In genomic region chr19:40323705-40324104, GRCh38 we compare ENCODE assay signal across 27 cellular contexts.
"Had no signal": no experiment of that assay in that cellular context is flagged by ENCODE, and none has a peak within 500 bp of the region (broad histone marks: within the 10 kb centered on the region; RNA-seq: fewer than 3 reads in every experiment).

No MANE protein-coding gene starts in this region.

- H3K9ac ChIP-seq: neural progenitor cell, SK-N-SH had no signal

- H3K4me1 ChIP-seq: colonic mucosa, esophagus squamous epithelium, gastroesophageal sphincter, neural progenitor cell, psoas muscle, right atrium auricular region had no signal

- H3K9me3 ChIP-seq: colonic mucosa, esophagus squamous epithelium, gastroesophageal sphincter, psoas muscle, right atrium auricular region, SK-N-SH, spleen had no signal

- H3K27ac ChIP-seq: colonic mucosa, esophagus squamous epithelium, gastroesophageal sphincter, neural progenitor cell, psoas muscle, right atrium auricular region, spleen had no signal

- H3K4me3 Mint-ChIP-seq: activated CD4-positive, alpha-beta T cell treated with anti-CD3 and anti-CD28 coated beads for 36 hours; activated naive CD8-positive, alpha-beta T cell; activated T-helper 1 cell treated with anti-CD3 and anti-CD28 coated beads, Interleukin-12 subunit alpha, Interleukin-12 subunit beta, Interleukin-2, Interleukin-4 antibody, amounts not matched to agents 30 ng/mL and 10 ng/mL and 1 ng/mL, durations not matched to agents 14 hours and 24 hours and 36 hours; central memory CD8-positive, alpha-beta T cell; endodermal cell; neural progenitor cell; T-cell had no signal

- H3K27me3 Mint-ChIP-seq: activated CD4-positive, alpha-beta T cell treated with anti-CD3 and anti-CD28 coated beads for 36 hours; activated naive CD8-positive, alpha-beta T cell; central memory CD8-positive, alpha-beta T cell; naive B cell; T-cell had no signal

- FAIRE-seq: astrocyte, islet of Langerhans, TTC549 had no signal

- DNase-seq: activated CD4-positive, alpha-beta T cell treated with anti-CD3 and anti-CD28 coated beads for 36 hours; activated CD4-positive, alpha-beta T cell treated with anti-CD3 and anti-CD28 coated beads, Interleukin-2, amount 50 U/mL, for 48 hours; activated gamma-delta T cell treated with Interleukin-2 at 50 U/mL for 16 hours; activated T-cell treated with anti-CD3 and anti-CD28 coated beads for 4 hours; colonic mucosa; endodermal cell; esophagus squamous epithelium; head of caudate nucleus; hypothalamus; left cardiac atrium; mesendoderm; naive B cell; psoas muscle; SK-N-SH; spleen; stimulated activated CD4-positive, alpha-beta T cell treated with anti-CD3 and anti-CD28 coated beads, Interleukin-4, amount 100 ng/mL, for 1 hour; stimulated activated naive CD4-positive, alpha-beta T cell treated with Interleukin-2 at 50 U/mL for 16 hours; T-cell had no signal

- H3K9me3 Mint-ChIP-seq: activated T-helper 1 cell treated with anti-CD3 and anti-CD28 coated beads, Interleukin-12 subunit alpha, Interleukin-12 subunit beta, Interleukin-2, Interleukin-4 antibody, amounts not matched to agents 30 ng/mL and 10 ng/mL and 1 ng/mL, durations not matched to agents 14 hours and 24 hours and 36 hours; central memory CD8-positive, alpha-beta T cell; endodermal cell; naive B cell; neural progenitor cell; T-cell had no signal

- H3K36me3 ChIP-seq: colonic mucosa, neural progenitor cell had no signal

- H3K4me3 ChIP-seq: colonic mucosa, esophagus squamous epithelium, gastroesophageal sphincter, neural progenitor cell, psoas muscle, right atrium auricular region, spleen had no signal

- H3K4me1 Mint-ChIP-seq: activated CD4-positive, alpha-beta T cell treated with anti-CD3 and anti-CD28 coated beads for 36 hours; central memory CD8-positive, alpha-beta T cell; endodermal cell; T-cell had no signal

- ATAC-seq: activated CD4-positive, alpha-beta T cell treated with anti-CD3 and anti-CD28 coated beads for 36 hours; gastroesophageal sphincter; left cardiac atrium; T-cell had no signal

- H3K27ac Mint-ChIP-seq: activated CD4-positive, alpha-beta T cell treated with anti-CD3 and anti-CD28 coated beads for 36 hours; activated naive CD8-positive, alpha-beta T cell; activated T-helper 1 cell treated with anti-CD3 and anti-CD28 coated beads, Interleukin-12 subunit alpha, Interleukin-12 subunit beta, Interleukin-2, Interleukin-4 antibody, amounts not matched to agents 30 ng/mL and 10 ng/mL and 1 ng/mL, durations not matched to agents 14 hours and 24 hours and 36 hours; endodermal cell; neural progenitor cell; T-cell had no signal
